In the genomic region with DNA sequence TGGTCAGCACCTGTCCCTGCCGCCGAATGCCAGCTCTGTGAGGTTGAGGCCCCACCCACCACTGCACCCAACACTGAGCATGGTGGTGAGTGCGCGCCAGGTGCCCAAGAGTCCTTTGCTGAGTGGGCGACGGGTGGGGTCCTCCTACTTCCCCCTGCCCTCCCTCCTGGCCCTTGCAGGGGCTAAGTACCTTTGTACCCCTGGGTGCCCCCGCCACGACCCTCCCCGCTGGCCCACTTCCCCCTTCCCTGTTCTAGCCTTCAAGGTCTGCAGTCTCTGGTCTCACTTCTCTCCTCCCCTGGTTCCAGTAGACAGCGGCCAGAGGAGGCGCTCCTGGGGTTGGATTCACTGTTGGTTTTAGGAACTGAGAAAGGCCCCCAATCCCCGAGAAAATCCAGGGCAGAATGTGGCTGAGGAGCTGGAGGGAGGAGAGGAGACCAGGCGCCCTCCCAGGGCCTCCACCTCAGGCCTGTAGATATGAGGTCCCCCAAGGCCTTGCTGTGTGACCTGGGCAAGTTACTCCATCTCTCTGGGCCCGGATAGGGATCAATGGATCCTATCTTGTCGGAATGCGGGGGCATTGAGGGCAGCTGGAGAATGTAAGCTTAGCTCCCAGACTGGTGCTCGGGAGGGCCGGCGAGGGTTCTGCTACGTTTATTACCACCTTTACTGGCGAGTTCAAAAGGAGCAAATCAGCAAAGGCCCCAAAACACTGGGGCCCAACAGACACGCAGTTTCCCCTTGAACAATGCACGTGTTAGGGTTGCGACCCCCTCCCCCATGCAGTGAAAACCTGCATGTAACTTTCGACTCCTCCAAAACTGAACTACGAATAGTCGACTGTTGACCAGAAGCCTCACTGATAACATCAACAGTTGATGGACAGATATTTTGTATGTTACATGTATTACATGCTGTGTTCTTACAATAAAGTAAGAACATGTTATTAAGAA, we compare ENCODE assay signal across 1 cellular context.
TF ChIP-seq lines count a peak whose summit lies in the region.

No MANE protein-coding gene starts in this region.

TF ChIP-seq in IMR-90, 13 proteins besides CTCF, POLR2A, EP300 and RAD21:
- TF ChIP-seq RFX5 (IDR thresholded peaks at IDR 0.05; ENCODE audit: low read depth, low read length), result no peak
- TF ChIP-seq MXI1 (IDR thresholded peaks at IDR 0.05; ENCODE audit: borderline replicate concordance, low read depth, low read length), result no peak
- no peak for TF ChIP-seq CHD1 (IDR thresholded peaks at IDR 0.05; ENCODE audit: low read depth, low read length)
- TF ChIP-seq RCOR1 (IDR thresholded peaks at IDR 0.05; ENCODE audit: insufficient replicate concordance, low read length), result no peak
